ENCODE assay signal across 12 cellular contexts in the genomic region with DNA sequence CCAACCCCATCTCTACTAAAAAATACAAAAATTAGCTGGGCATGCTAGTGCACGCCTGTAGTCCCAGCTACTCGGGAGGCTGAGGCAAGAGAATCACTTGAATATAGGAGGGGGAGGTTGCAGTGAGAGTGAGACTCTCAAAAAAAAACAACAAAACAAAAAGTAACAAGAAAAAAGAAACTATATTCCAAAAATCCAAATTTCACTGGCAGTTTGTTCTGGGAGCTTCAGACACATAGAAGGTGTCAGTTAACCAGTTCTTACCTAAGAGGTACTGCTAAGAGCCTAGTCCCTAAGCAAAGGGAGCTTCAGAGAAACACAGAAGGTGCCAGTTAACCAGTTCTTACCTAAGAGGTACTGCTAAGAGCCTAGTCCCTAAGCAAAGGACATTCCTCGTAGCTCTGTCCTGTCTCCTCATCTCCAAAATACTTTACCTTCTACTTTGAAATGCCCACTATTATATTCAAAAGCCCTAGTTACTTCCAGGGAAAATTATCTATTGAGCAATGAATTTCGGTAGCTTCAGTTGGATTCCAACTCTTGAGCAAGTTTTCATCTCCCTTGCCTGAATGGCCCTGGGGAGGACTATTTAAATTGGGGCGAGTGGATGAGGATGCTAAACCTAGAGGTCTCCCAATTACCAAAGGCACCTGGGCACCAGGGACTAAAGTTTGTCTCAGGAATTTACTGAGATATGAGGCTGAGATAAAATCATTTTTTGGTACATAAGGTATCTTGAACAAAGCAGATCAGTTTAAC. TPM values are rescaled to one million over a fixed set of nuclear protein-coding genes. Genes with fewer than 3 reads are reported as not detected.
A peak's percentile ranks its signal among the peaks of the same experiment; 100 is the strongest.
DNase-seq lines count a peak whose midpoint lies in the region; ATAC-seq and TF ChIP-seq lines count a peak whose summit lies in the region.
"Had no signal": no experiment of that assay in that cellular context is flagged by ENCODE, and none has a peak within 500 bp of the region (broad histone marks: within the 10 kb centered on the region; RNA-seq: fewer than 3 reads in every experiment).

No MANE protein-coding gene starts in this region.

- intact Hi-C loops in Calu3 (cut with micrococcal nuclease; ENCODE audit: unreplicated experiment) (no loop called here), mammary epithelial cell (cut with micrococcal nuclease) (no loop called here)

- no peaks in the 10 kb centered on the region for H3K9me2 ChIP-seq in neural cell (ENCODE audit: insufficient read depth, low read length)

- H3K27ac ChIP-seq in mammary epithelial cell (ENCODE audit: insufficient read depth, low read depth, low read length): peak overlapping the region; percentile 87
- H3K27ac ChIP-seq in neural cell (ENCODE audit: low read length): no peak overlapping the region
- H3K27ac ChIP-seq: Peyer's patch had no signal

- DNase-seq in Calu3 (no peak), NT2/D1 (ENCODE audit: low read depth, low spot score) (no peak), mammary epithelial cell (no peak), glomerular visceral epithelial cell (ENCODE audit: extremely low spot score) (no peak), C1 segment of cervical spinal cord (lab: John Stamatoyannopoulos, UW) (no peak)
- DNase-seq: activated CD4-positive, CD25-positive, alpha-beta regulatory T cell treated with anti-CD3 and anti-CD28 coated beads, Interleukin-2, amount 50 U/mL, for 72 hours; GDM1; left colon; NCI-H187; Peyer's patch had no signal

- peak overlapping the region; percentile 85 for H3K27ac Mint-ChIP-seq in Calu3 (ENCODE audit: unreplicated experiment)

- H3K27me3 ChIP-seq in NT2/D1 (ENCODE audit: insufficient read depth, insufficient read length) (no peaks in the 10 kb centered on the region), mammary epithelial cell (ENCODE audit: insufficient read depth, low read length) (no peaks in the 10 kb centered on the region), neural cell (ENCODE audit: insufficient read depth, low read depth, low read length) (no peaks in the 10 kb centered on the region)
- H3K27me3 ChIP-seq: Peyer's patch had no signal

- TF ChIP-seq EP300 in neural cell (conservative IDR thresholded peaks at IDR 0.05; ENCODE audit: poor library complexity, severe bottlenecking): no peak

- no peaks in the 10 kb centered on the region for H3K9me3 Mint-ChIP-seq in Calu3 (ENCODE audit: low read depth, unreplicated experiment)

- H4K20me1 ChIP-seq in mammary epithelial cell (ENCODE audit: insufficient read depth, low read length) (peaks cover 5% of the 10 kb centered on the region), neural cell (ENCODE audit: insufficient read depth) (peaks cover 25% of the 10 kb centered on the region)

- BruUV-seq in Calu3 (replicated peaks; lab: Mats Ljungman, UMichigan): no TSS peak
- BruUV-seq in mammary epithelial cell (replicated peaks; lab: Mats Ljungman, UMichigan): no TSS peak

- CTCF ChIA-PET in Calu3 (lab: Charles Lee): interaction anchor here (0.7 kb wide), 1 partner anchor 106 kb away, joined by 3 read pairs; no protein-coding TSS in a partner anchor
- CTCF ChIA-PET in mammary epithelial cell (lab: Charles Lee; ENCODE audit: low non-redundant PET): no interaction called here

- peak overlapping the region; percentile 98 for H3K4me3 Mint-ChIP-seq in Calu3 (ENCODE audit: low read depth, unreplicated experiment)

- H3K9me3 ChIP-seq in NT2/D1 (ENCODE audit: insufficient read depth, low read length) (no peaks in the 10 kb centered on the region), mammary epithelial cell (replicated peaks; ENCODE audit: insufficient read depth, low read length) (no peaks in the 10 kb centered on the region), neural cell (ENCODE audit: low read length) (no peaks in the 10 kb centered on the region)
- H3K9me3 ChIP-seq: Peyer's patch had no signal

- H3K4me1 Mint-ChIP-seq in Calu3 (ENCODE audit: low read depth, unreplicated experiment): peaks cover 22% of the 10 kb centered on the region

- dilution Hi-C loops in mammary epithelial cell (cut with HindIII; ENCODE audit: low sequenced_read_pairs): no loop called here

- no peak for ATAC-seq in GM19467 (IDR thresholded peaks at IDR 0.05; ENCODE audit: unreplicated experiment)
- ATAC-seq: left colon had no signal

- no peaks in the 10 kb centered on the region for H3K4me1 ChIP-seq in NT2/D1 (ENCODE audit: insufficient read depth, insufficient read length)
- peaks cover 12% of the 10 kb centered on the region for H3K4me1 ChIP-seq in mammary epithelial cell (ENCODE audit: insufficient read depth, low read length)

- H3K4me2 ChIP-seq in mammary epithelial cell (ENCODE audit: insufficient read depth, low read depth, low read length) (peak overlapping the region; percentile 15), neural cell (ENCODE audit: low read length) (peak overlapping the region; percentile 84)

- H3K9ac ChIP-seq in NT2/D1 (ENCODE audit: insufficient read length, low read depth) (no peak overlapping the region), mammary epithelial cell (ENCODE audit: insufficient read depth, low read length) (no peak overlapping the region), neural cell (ENCODE audit: low read length) (peak overlapping the region; percentile 13)

- H3K27me3 Mint-ChIP-seq in Calu3 (ENCODE audit: unreplicated experiment): peaks cover 13% of the 10 kb centered on the region

- H3F3A ChIP-seq in neural cell (ENCODE audit: insufficient read depth, low read length, poor library complexity, severe bottlenecking): peaks cover 5% of the 10 kb centered on the region

- peaks cover 94% of the 10 kb centered on the region for H3K36me3 Mint-ChIP-seq in Calu3 (ENCODE audit: insufficient read depth, unreplicated experiment)

- no peak for TF ChIP-seq CTCF in Calu3 (IDR thresholded peaks at IDR 0.05; ENCODE audit: unreplicated experiment)
- no peak for TF ChIP-seq CTCF in mammary epithelial cell (conservative IDR thresholded peaks at IDR 0.05 in 1 of 2, IDR thresholded peaks at IDR 0.05 in 1 of 2; ENCODE audit: extremely low read depth in 1 of 2, insufficient read depth in 1 of 2, low read depth in 1 of 2, low read length in 2 of 2)
- no peak for TF ChIP-seq CTCF in neural cell (IDR thresholded peaks at IDR 0.05; ENCODE audit: poor library complexity, severe bottlenecking)

- 67% methylated on average over 5 of the region's 5 CpGs for WGBS in mammary epithelial cell (ENCODE audit: low coverage, missing lambda C conversion rate)

- H3K79me2 ChIP-seq in mammary epithelial cell (ENCODE audit: insufficient read depth, low read length) (peaks cover 58% of the 10 kb centered on the region), neural cell (replicated peaks; ENCODE audit: insufficient read depth, low read length) (peaks cover 69% of the 10 kb centered on the region)

- H3K36me3 ChIP-seq in NT2/D1 (ENCODE audit: insufficient read depth, insufficient read length, low read length): peaks cover 61% of the 10 kb centered on the region
- peaks cover 5% of the 10 kb centered on the region for H3K36me3 ChIP-seq in mammary epithelial cell (ENCODE audit: insufficient read depth, low read length)
- H3K36me3 ChIP-seq in neural cell (ENCODE audit: insufficient read depth, low read length): no peaks in the 10 kb centered on the region

- TF ChIP-seq RAD21 in neural cell (conservative IDR thresholded peaks at IDR 0.05): no peak

- H3K4me3 ChIP-seq in NT2/D1 (ENCODE audit: insufficient read length, low read depth): peak overlapping the region; percentile 2
- peak overlapping the region in 1 of 3 experiments; percentile 74 for H3K4me3 ChIP-seq in mammary epithelial cell (replicated peaks in 1 of 3; ENCODE audit: insufficient read depth in 1 of 3, low read depth in 2 of 3, low read length in 3 of 3)
- H3K4me3 ChIP-seq in neural cell (ENCODE audit: low read length): peak overlapping the region; percentile 87

- in situ Hi-C loops in mammary epithelial cell (cut with MboI; ENCODE audit: low sequenced_read_pairs in 2 of 2): no loop called here

- H2AFZ ChIP-seq in mammary epithelial cell (ENCODE audit: low read depth, low read length): no peak overlapping the region
- H2AFZ ChIP-seq in neural cell (ENCODE audit: low read depth, low read length): no peak overlapping the region

TF ChIP-seq in neural cell, 6 proteins besides CTCF, POLR2A, EP300 and RAD21:
- TF ChIP-seq EZH2 (IDR thresholded peaks at IDR 0.05; ENCODE audit: borderline replicate concordance, insufficient read depth, low read length, poor library complexity, severe bottlenecking) (no peak), MXI1 (conservative IDR thresholded peaks at IDR 0.05; ENCODE audit: poor library complexity, severe bottlenecking) (no peak), TAF1 (IDR thresholded peaks at IDR 0.05; ENCODE audit: low read depth) (no peak), SMC3 (conservative IDR thresholded peaks at IDR 0.05; ENCODE audit: poor library complexity) (no peak), REST (IDR thresholded peaks at IDR 0.05; ENCODE audit: borderline replicate concordance) (no peak), POLR2AphosphoS5 (IDR thresholded peaks at IDR 0.05) (no peak)

RNA-seq across cellular contexts. Expression of gene HFE, which starts 41.0 kb away (rescaled TPM):
- total RNA-seq in Calu3 (2022) (24.9 and 27.1 TPM in 2 replicates), mammary epithelial cell (1 to 10 TPM; 9.0 to 9.5 TPM)
- polyA plus RNA-seq in mammary epithelial cell (17.2 TPM), neural cell (not detected in 2 replicates)
- polyA minus RNA-seq in mammary epithelial cell (32.7 TPM), neural cell (not detected in 2 replicates)
